Comparison of ENCODE assay signal across 1 cellular context in the genomic region with DNA sequence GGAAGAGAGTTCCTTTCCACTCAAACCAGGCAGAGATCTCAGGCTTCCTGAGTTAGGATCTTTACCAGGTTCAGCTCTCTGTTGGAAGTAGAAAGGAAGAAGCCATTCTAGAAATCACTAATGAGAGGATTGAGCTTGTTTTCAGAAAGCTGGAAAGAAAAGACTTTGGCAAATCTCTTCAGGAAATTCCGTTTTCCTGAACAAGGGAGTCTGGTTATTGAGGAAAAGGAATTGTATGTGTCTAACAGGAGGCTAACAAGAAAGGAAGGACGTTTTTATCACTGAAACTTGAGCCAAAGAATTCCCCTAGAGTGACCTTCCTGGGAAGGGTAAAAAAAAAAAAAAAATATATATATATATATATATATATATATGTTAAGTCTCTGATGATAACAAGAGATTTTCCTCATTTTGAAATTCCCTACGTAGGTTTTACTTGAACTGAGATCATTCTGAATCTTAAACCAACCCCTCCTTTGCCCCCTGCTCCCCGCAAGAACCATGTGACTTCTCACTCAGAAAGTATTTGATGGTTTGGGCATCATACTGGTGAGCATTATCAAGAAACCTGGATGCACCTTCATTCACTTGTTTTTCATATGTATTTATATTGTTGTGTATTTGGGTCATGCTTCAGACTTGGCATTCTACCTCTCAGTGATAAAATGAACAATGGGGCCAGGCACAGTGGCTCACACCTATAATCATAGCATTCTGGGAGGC.
TF ChIP-seq lines count a peak whose summit lies in the region.

No MANE protein-coding gene starts in this region.

TF ChIP-seq in SK-N-SH treated with all-trans-retinoic acid at 6 μM for 48 hours, 23 proteins besides CTCF, POLR2A, EP300 and RAD21 (continued from another document):
- TF ChIP-seq PATZ1 (CRISPR knock-in tag; IDR thresholded peaks at IDR 0.05; ENCODE audit: borderline replicate concordance) (no peak), RARB (CRISPR knock-in tag; IDR thresholded peaks at IDR 0.05) (no peak), ZNF8 (CRISPR knock-in tag; IDR thresholded peaks at IDR 0.05) (no peak), TSHZ2 (CRISPR knock-in tag; IDR thresholded peaks at IDR 0.05) (no peak), ESRRG (CRISPR knock-in tag; IDR thresholded peaks at IDR 0.05) (no peak), ISL1 (CRISPR knock-in tag; IDR thresholded peaks at IDR 0.05) (no peak), SNAI2 (CRISPR knock-in tag; IDR thresholded peaks at IDR 0.05) (no peak)
